Comparison of ENCODE assay signal across 9 cellular contexts in genomic region chr3:183085634-183086390, GRCh38.
DNase-seq lines count a peak whose midpoint lies in the region; ATAC-seq, FAIRE-seq and TF ChIP-seq lines count a peak whose summit lies in the region.
"Had no signal": no experiment of that assay in that cellular context is flagged by ENCODE, and none has a peak within 500 bp of the region (broad histone marks: within the 10 kb centered on the region; RNA-seq: fewer than 3 reads in every experiment).

No MANE protein-coding gene starts in this region.

- no peaks in the 10 kb centered on the region for H3K27me3 ChIP-seq in OCI-LY1 (ENCODE audit: insufficient read depth, low read length)

- no peaks in the 10 kb centered on the region for H3K27me3 Mint-ChIP-seq in stimulated activated naive CD8-positive, alpha-beta T cell treated with anti-CD3 and anti-CD28 coated beads, Interleukin-15, amount 100 ng/mL, for 72 hours

- no peak overlapping the region for H2AFZ ChIP-seq in OCI-LY1 (ENCODE audit: low read length)

- no peak overlapping the region for H3K4me2 ChIP-seq in OCI-LY1 (ENCODE audit: low read length)

- H3K4me3 ChIP-seq in OCI-LY1 (ENCODE audit: low read depth, low read length, poor library complexity, severe bottlenecking) (no peak overlapping the region), fibroblast of mammary gland (ENCODE audit: control insufficient read depth, low read depth, low read length) (no peak overlapping the region)

- H3K9me3 ChIP-seq in OCI-LY1 (ENCODE audit: low read length), result peaks cover 4% of the 10 kb centered on the region

- no peaks in the 10 kb centered on the region for H3K9me3 Mint-ChIP-seq in stimulated activated naive CD8-positive, alpha-beta T cell treated with anti-CD3 and anti-CD28 coated beads, Interleukin-15, amount 100 ng/mL, for 72 hours
- H3K9me3 Mint-ChIP-seq: immature natural killer cell had no signal

- H3K4me1 Mint-ChIP-seq in stimulated activated naive CD8-positive, alpha-beta T cell treated with anti-CD3 and anti-CD28 coated beads, Interleukin-15, amount 100 ng/mL, for 72 hours, result peaks cover 5% of the 10 kb centered on the region

- H3K36me3 ChIP-seq in OCI-LY1 (ENCODE audit: insufficient read depth, low read length), result peaks cover 85% of the 10 kb centered on the region

- no peak overlapping the region for H3K27ac ChIP-seq in OCI-LY1 (ENCODE audit: low read depth, low read length, poor library complexity, severe bottlenecking)

- DNase-seq in stimulated activated naive CD8-positive, alpha-beta T cell treated with anti-CD3 and anti-CD28 coated beads, Interleukin-15, Interleukin-2, amounts not matched to agents 100 U/mL and 50 U/mL, for 24 hours, result peak; percentile 13
- no peak for DNase-seq in stimulated activated naive CD8-positive, alpha-beta T cell treated with anti-CD3 and anti-CD28 coated beads, Interleukin-15, amount 100 ng/mL, for 72 hours
- DNase-seq in fibroblast of mammary gland (ENCODE audit: low read depth), result peak; percentile 32
- peak; percentile 42 for DNase-seq in urothelium cell line (ENCODE audit: low spot score)
- no peak for DNase-seq in stimulated activated CD4-positive, alpha-beta T cell treated with anti-CD3 and anti-CD28 coated beads, Interleukin-4, amount 100 ng/mL, for 1 hour
- no peak for DNase-seq in stimulated activated CD4-positive, alpha-beta T cell treated with anti-CD3 and anti-CD28 coated beads, Interleukin-1b, Interleukin-23, amount 100 ng/mL, for 48 hours

- no peak overlapping the region for H3K9ac ChIP-seq in OCI-LY1 (ENCODE audit: low read length)

- no peaks in the 10 kb centered on the region for H3K9me2 ChIP-seq in OCI-LY1 (ENCODE audit: low read depth, low read length)

- no peaks in the 10 kb centered on the region for H3F3A ChIP-seq in OCI-LY1 (ENCODE audit: insufficient read depth, low read length)

- peak overlapping the region in 1 of 2 donors; percentile 46 for H3K27ac Mint-ChIP-seq in stimulated activated naive CD8-positive, alpha-beta T cell treated with anti-CD3 and anti-CD28 coated beads, Interleukin-15, amount 100 ng/mL, for 72 hours
- H3K27ac Mint-ChIP-seq: immature natural killer cell had no signal

- no peaks in the 10 kb centered on the region for H4K20me1 ChIP-seq in OCI-LY1 (ENCODE audit: insufficient read depth, low read length)

- ATAC-seq in stimulated activated naive CD8-positive, alpha-beta T cell treated with anti-CD3 and anti-CD28 coated beads, Interleukin-15, Interleukin-2, amounts not matched to agents 100 U/mL and 50 U/mL, for 24 hours, result no peak
- ATAC-seq in stimulated activated naive CD8-positive, alpha-beta T cell treated with anti-CD3 and anti-CD28 coated beads, Interleukin-15, amount 100 ng/mL, for 72 hours, result no peak
- no peak for ATAC-seq in HG03342 (IDR thresholded peaks at IDR 0.05; ENCODE audit: unreplicated experiment)

- H3K4me1 ChIP-seq in OCI-LY1 (ENCODE audit: insufficient read depth, low read length, severe bottlenecking), result no peaks in the 10 kb centered on the region

- no peak overlapping the region for H3K4me3 Mint-ChIP-seq in stimulated activated naive CD8-positive, alpha-beta T cell treated with anti-CD3 and anti-CD28 coated beads, Interleukin-15, amount 100 ng/mL, for 72 hours
- H3K4me3 Mint-ChIP-seq: immature natural killer cell had no signal

- peak; percentile 90 for TF ChIP-seq CTCF in OCI-LY1 (IDR thresholded peaks at IDR 0.05; ENCODE audit: low read length)
- TF ChIP-seq CTCF in fibroblast of mammary gland (conservative IDR thresholded peaks at IDR 0.05; ENCODE audit: control insufficient read depth, insufficient read depth, low read depth, low read length), result peak; percentile 49

- FAIRE-seq in urothelium cell line (lab: Jason Lieb, UNC), result no peak

- no peaks in the 10 kb centered on the region for H3K79me2 ChIP-seq in OCI-LY1 (ENCODE audit: insufficient read depth, low read length)

Comparison
In these comparisons a context has a peak if more than half of its experiments do, and no peak if none do; other contexts are left out.
1. DNase-seq: peak in stimulated activated naive CD8-positive, alpha-beta T cell treated with anti-CD3 and anti-CD28 coated beads, Interleukin-15, Interleukin-2, amounts not matched to agents 100 U/mL and 50 U/mL, for 24 hours (single experiment), fibroblast of mammary gland (single experiment) and urothelium cell line (single experiment); none in stimulated activated naive CD8-positive, alpha-beta T cell treated with anti-CD3 and anti-CD28 coated beads, Interleukin-15, amount 100 ng/mL, for 72 hours (0 of 2), stimulated activated CD4-positive, alpha-beta T cell treated with anti-CD3 and anti-CD28 coated beads, Interleukin-4, amount 100 ng/mL, for 1 hour (single experiment) and stimulated activated CD4-positive, alpha-beta T cell treated with anti-CD3 and anti-CD28 coated beads, Interleukin-1b, Interleukin-23, amount 100 ng/mL, for 48 hours (single experiment).